Comparison of ENCODE assay signal across 19 cellular contexts in the genomic region with DNA sequence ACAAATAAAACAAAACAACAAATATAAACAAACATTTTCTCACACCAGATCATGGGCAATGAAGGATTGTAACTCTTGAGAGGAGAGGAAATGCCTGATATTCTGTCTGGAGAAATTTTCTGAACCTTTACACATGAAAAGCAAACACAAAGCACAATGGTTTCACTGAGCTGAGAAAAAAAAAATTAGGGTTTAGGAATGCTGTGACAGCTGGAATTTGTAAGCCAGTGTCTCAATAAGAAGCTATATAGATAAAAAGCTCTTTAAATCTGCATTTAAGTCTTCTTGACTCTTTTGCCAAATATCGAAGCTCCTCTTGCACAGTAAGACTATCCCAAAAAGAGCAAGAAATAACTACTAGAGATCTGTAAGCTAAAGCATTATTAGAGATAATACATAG.
"Had no signal": no experiment of that assay in that cellular context is flagged by ENCODE, and none has a peak within 500 bp of the region (broad histone marks: within the 10 kb centered on the region; RNA-seq: fewer than 3 reads in every experiment).

No MANE protein-coding gene starts in this region.

- H3K4me3 ChIP-seq: ascending aorta, breast epithelium, prostate gland, right atrium auricular region, tibial nerve had no signal

- H3K27ac ChIP-seq: ascending aorta, breast epithelium, prostate gland, right atrium auricular region, tibial nerve had no signal

- H3K9me3 ChIP-seq: breast epithelium, prostate gland, right atrium auricular region had no signal

- DNase-seq: activated CD4-positive, alpha-beta T cell treated with anti-CD3 and anti-CD28 coated beads, Interleukin-2, amount 10 ng/mL, durations not matched to agents 7 days and 5 days; activated CD4-positive, CD25-positive, alpha-beta regulatory T cell; activated CD8-positive, alpha-beta memory T cell treated with anti-CD3 and anti-CD28 coated beads, Interleukin-2, amount 50 U/mL, for 4 hours; activated naive CD4-positive, alpha-beta T cell treated with anti-CD3 and anti-CD28 coated beads, Interleukin-2, amount 10 ng/mL, durations not matched to agents 7 days and 5 days; activated naive CD8-positive, alpha-beta T cell treated with anti-CD3 and anti-CD28 coated beads, Interleukin-2, amount 50 U/mL, for 24 hours; activated T-cell treated with anti-CD3 and anti-CD28 coated beads, Interleukin-2, amount 50 U/mL, for 4 hours; effector CD4-positive, alpha-beta T cell; mesendoderm; stimulated activated CD4-positive, alpha-beta T cell treated with anti-CD3 and anti-CD28 coated beads, Interleukin-2, amount 100 ng/mL, for 24 hours; stimulated activated naive CD4-positive, alpha-beta T cell treated with Interleukin-2 at 50 U/mL for 16 hours; T-helper 1 cell; T-helper 9 cell had no signal

- H3K36me3 ChIP-seq: ascending aorta, breast epithelium, prostate gland, right atrium auricular region, tibial nerve had no signal

- H3K27me3 ChIP-seq: ascending aorta, breast epithelium, right atrium auricular region, tibial nerve had no signal

- H3K4me1 ChIP-seq: ascending aorta, breast epithelium, prostate gland, right atrium auricular region, tibial nerve had no signal

- ATAC-seq: activated naive CD8-positive, alpha-beta T cell treated with anti-CD3 and anti-CD28 coated beads, Interleukin-2, amount 50 U/mL, for 24 hours; activated T-cell treated with anti-CD3 and anti-CD28 coated beads, Interleukin-2, amount 50 U/mL, for 4 hours; esophagus mucosa; natural killer cell treated with Interleukin-12 subunit alpha and Interleukin-12 subunit beta and Interleukin-15 and Interleukin-18, amount 100 ng/mL, for 72 hours had no signal
